13 cellular contexts compared by ENCODE assay signal in the genomic region with DNA sequence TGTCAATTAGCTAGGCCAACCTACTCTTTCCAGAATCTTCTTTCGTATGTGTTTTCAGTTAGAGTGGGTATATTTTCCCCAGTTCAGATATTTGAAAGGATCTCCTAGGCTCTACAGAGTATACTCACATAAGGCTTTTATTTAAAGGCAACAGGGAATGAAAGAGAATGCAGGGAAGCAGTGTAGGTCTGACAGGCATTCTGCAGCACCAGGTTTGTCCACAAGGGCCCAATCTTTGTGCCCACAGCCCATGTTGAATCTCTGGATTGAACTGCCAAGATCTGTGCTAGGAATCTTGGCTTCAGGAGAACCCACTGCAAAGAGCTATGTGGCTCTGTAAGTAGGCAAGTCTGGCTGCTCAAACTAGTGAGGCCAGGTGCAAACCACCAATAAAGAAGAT. TPM values are rescaled to one million over a fixed set of nuclear protein-coding genes. Genes with fewer than 3 reads are reported as not detected.
"Had no signal": no experiment of that assay in that cellular context is flagged by ENCODE, and none has a peak within 500 bp of the region (broad histone marks: within the 10 kb centered on the region; RNA-seq: fewer than 3 reads in every experiment).

No MANE protein-coding gene starts in this region.

- H3K4me1 ChIP-seq: pancreas had no signal

- ATAC-seq: esophagus mucosa; stimulated activated naive CD8-positive, alpha-beta T cell treated with anti-CD3 and anti-CD28 coated beads, Interleukin-15, amount 100 ng/mL, for 72 hours had no signal

- H3K36me3 ChIP-seq: heart right ventricle, pancreas had no signal

- H3K9me3 ChIP-seq: pancreas had no signal

- H3K4me3 ChIP-seq: dorsolateral prefrontal cortex, heart right ventricle, pancreas, skin epidermis had no signal

- DNase-seq: activated CD4-positive, alpha-beta T cell treated with anti-CD3 and anti-CD28 coated beads, Interleukin-2, amount 50 U/mL, for 1 hour; activated effector memory CD4-positive, alpha-beta T cell treated with Interleukin-2 at 50 U/mL for 16 hours; activated T-cell treated with anti-CD3 and anti-CD28 coated beads, Interleukin-2, amount 50 U/mL, for 24 hours; dorsolateral prefrontal cortex; foreskin melanocyte; heart right ventricle; pancreas; stimulated activated CD4-positive, alpha-beta T cell treated with anti-CD3 and anti-CD28 coated beads, Interleukin-4, amount 100 ng/mL, for 4 hours; stimulated activated naive CD8-positive, alpha-beta T cell treated with anti-CD3 and anti-CD28 coated beads, Interleukin-15, amount 100 ng/mL, for 72 hours; T-helper 2 cell had no signal

- H3K27me3 ChIP-seq: dorsolateral prefrontal cortex, heart right ventricle, pancreas had no signal

- H3K27ac ChIP-seq: pancreas had no signal

RNA-seq across cellular contexts. Expression of a gene that starts 24.2 kb away (rescaled TPM):
- polyA plus RNA-seq: keratinocyte had no signal
